Comparison of ENCODE assay signal across 9 cellular contexts in the genomic region with DNA sequence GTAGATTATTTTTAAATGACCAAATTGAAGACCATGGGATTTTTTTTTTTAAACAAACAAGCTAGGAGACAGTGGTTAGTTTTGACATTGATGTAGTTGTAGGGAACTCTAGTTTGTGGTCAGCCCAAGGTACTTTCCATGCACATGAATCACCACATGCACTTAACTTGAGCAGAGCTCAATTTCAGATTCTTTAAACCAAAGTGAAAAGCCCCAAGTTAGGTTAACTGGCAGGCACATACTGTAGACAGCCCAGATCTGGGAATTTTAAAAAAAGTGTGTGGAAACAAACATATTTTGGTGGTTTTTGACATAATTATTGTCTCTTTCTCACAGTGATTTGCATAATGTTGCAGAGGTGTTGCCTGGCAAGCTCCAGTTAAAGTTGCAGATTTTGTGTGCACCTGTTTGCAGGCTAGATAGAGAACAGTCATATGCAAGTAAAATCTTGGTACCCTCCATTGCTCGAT.
A peak's percentile ranks its signal among the peaks of the same experiment; 100 is the strongest.
DNase-seq lines count a peak whose midpoint lies in the region; ATAC-seq, FAIRE-seq and TF ChIP-seq lines count a peak whose summit lies in the region.
"Had no signal": no experiment of that assay in that cellular context is flagged by ENCODE, and none has a peak within 500 bp of the region (broad histone marks: within the 10 kb centered on the region; RNA-seq: fewer than 3 reads in every experiment).

No MANE protein-coding gene starts in this region.

- CTCF ChIA-PET in AG04450 (lab: Charles Lee): no interaction called here

- no peak overlapping the region for H3K27ac ChIP-seq in AG04450 (ENCODE audit: low read depth, low read length)
- H3K27ac ChIP-seq: cardiac muscle cell had no signal

- no peaks in the 10 kb centered on the region for H3K9me3 ChIP-seq in AG04450 (ENCODE audit: control insufficient read depth, insufficient read depth, low read length)

- TF ChIP-seq CTCF in AG04450 (IDR thresholded peaks at IDR 0.05; ENCODE audit: low read depth, low read length): no peak

- H3K36me3 Mint-ChIP-seq in activated T-helper 17 cell treated with anti-CD3 and anti-CD28 coated beads, Interleukin-2, amount 50 U/mL, for 72 hours (ENCODE audit: low read depth): no peaks in the 10 kb centered on the region
- H3K36me3 Mint-ChIP-seq in stimulated activated memory B cell treated with anti-CD40 and anti-IgM and Interleukin-4, amounts not matched to agents 10 μg/mL and 1 μg/mL and 100 μg/mL, for 72 hours: peaks cover 12% of the 10 kb centered on the region

- H3K27me3 Mint-ChIP-seq in activated T-helper 17 cell treated with anti-CD3 and anti-CD28 coated beads, Interleukin-2, amount 50 U/mL, for 72 hours: peaks cover 7% of the 10 kb centered on the region
- no peaks in the 10 kb centered on the region for H3K27me3 Mint-ChIP-seq in stimulated activated memory B cell treated with anti-CD40 and anti-IgM and Interleukin-4, amounts not matched to agents 10 μg/mL and 1 μg/mL and 100 μg/mL, for 72 hours

- H3K27ac Mint-ChIP-seq in activated T-helper 17 cell treated with anti-CD3 and anti-CD28 coated beads, Interleukin-2, amount 50 U/mL, for 72 hours: no peak overlapping the region
- H3K27ac Mint-ChIP-seq in stimulated activated memory B cell treated with anti-CD40 and anti-IgM and Interleukin-4, amounts not matched to agents 10 μg/mL and 1 μg/mL and 100 μg/mL, for 72 hours: peak overlapping the region; percentile 63

- H3K4me1 Mint-ChIP-seq in activated T-helper 17 cell treated with anti-CD3 and anti-CD28 coated beads, Interleukin-2, amount 50 U/mL, for 72 hours: no peaks in the 10 kb centered on the region
- H3K4me1 Mint-ChIP-seq in stimulated activated memory B cell treated with anti-CD40 and anti-IgM and Interleukin-4, amounts not matched to agents 10 μg/mL and 1 μg/mL and 100 μg/mL, for 72 hours: peaks cover 37% of the 10 kb centered on the region

- FAIRE-seq in urothelium cell line (lab: Jason Lieb, UNC): no peak

- H3K9me3 Mint-ChIP-seq in activated T-helper 17 cell treated with anti-CD3 and anti-CD28 coated beads, Interleukin-2, amount 50 U/mL, for 72 hours: peaks cover under 1% of the 10 kb centered on the region
- peaks cover 2% of the 10 kb centered on the region for H3K9me3 Mint-ChIP-seq in stimulated activated memory B cell treated with anti-CD40 and anti-IgM and Interleukin-4, amounts not matched to agents 10 μg/mL and 1 μg/mL and 100 μg/mL, for 72 hours

- POLR2A ChIA-PET in AG04450 (lab: Yijun Ruan, JAX): interaction anchor here (1.0 kb wide), 1 partner anchor 11 kb away, joined by 3 read pairs; no protein-coding TSS in a partner anchor

- H3K4me3 ChIP-seq in AG04450 (ENCODE audit: low read depth, low read length): no peak overlapping the region
- H3K4me3 ChIP-seq: cardiac muscle cell had no signal

- ATAC-seq in GM19328 (IDR thresholded peaks at IDR 0.05; ENCODE audit: unreplicated experiment) (peak; percentile 75), HG03175 (IDR thresholded peaks at IDR 0.05; ENCODE audit: unreplicated experiment) (peak; percentile 90)
- peak; percentile 99 for ATAC-seq in activated T-helper 17 cell treated with anti-CD3 and anti-CD28 coated beads, Interleukin-2, amount 50 U/mL, for 72 hours (replicated peaks)
- peak; percentile 99 for ATAC-seq in stimulated activated memory B cell treated with anti-CD40 and anti-IgM and Interleukin-4, amounts not matched to agents 10 μg/mL and 1 μg/mL and 100 μg/mL, for 72 hours

- H3K4me3 Mint-ChIP-seq in activated T-helper 17 cell treated with anti-CD3 and anti-CD28 coated beads, Interleukin-2, amount 50 U/mL, for 72 hours: no peak overlapping the region
- peak overlapping the region; percentile 5 for H3K4me3 Mint-ChIP-seq in stimulated activated memory B cell treated with anti-CD40 and anti-IgM and Interleukin-4, amounts not matched to agents 10 μg/mL and 1 μg/mL and 100 μg/mL, for 72 hours

- peak; percentile 68 for DNase-seq in AG04450 (ENCODE audit: low read depth, low spot score)
- no peak for DNase-seq in DMS153 treated with DMSO at 0.1 percent for 48 hours (lab: John Stamatoyannopoulos, UW; ENCODE audit: unreplicated experiment)
- DNase-seq in NCI-H82 treated with DMSO at 0.1 percent for 48 hours (lab: John Stamatoyannopoulos, UW; ENCODE audit: unreplicated experiment): no peak
- no peak for DNase-seq in urothelium cell line (ENCODE audit: low spot score)

- no peaks in the 10 kb centered on the region for H3K27me3 ChIP-seq in AG04450 (ENCODE audit: control insufficient read depth, insufficient read depth, low read length)
- H3K27me3 ChIP-seq: cardiac muscle cell had no signal
